8 cellular contexts compared by ENCODE assay signal in genomic region chr7:143288836-143289235, GRCh38. TPM values are rescaled to one million over a fixed set of nuclear protein-coding genes. Genes with fewer than 3 reads are reported as not detected.
A peak's percentile ranks its signal among the peaks of the same experiment; 100 is the strongest.
DNase-seq lines count a peak whose midpoint lies in the region; TF ChIP-seq lines count a peak whose summit lies in the region.

No MANE protein-coding gene starts in this region.

- H3K4me1 ChIP-seq in adipocyte (ENCODE audit: control insufficient read depth, insufficient read depth, low read length) = peaks cover 9% of the 10 kb centered on the region
- H3K4me1 ChIP-seq in tibial artery = peaks cover 0 to 30% (median 21%) of the 10 kb centered on the region in 4 donors

- H3K9me3 ChIP-seq in adipocyte (ENCODE audit: control insufficient read depth, low read length) = no peaks in the 10 kb centered on the region
- no peaks in the 10 kb centered on the region for H3K9me3 ChIP-seq in tibial artery

- intact Hi-C loops in CD14-positive monocyte (cut with micrococcal nuclease) = loop anchor here (2.0 to 10.0 kb wide), 3 partner anchors 47 to 86 kb away; no protein-coding TSS in a partner anchor
- intact Hi-C loops in tibial artery (cut with DNase I; ENCODE audit: low total_unique reads) = no loop called here

- peaks cover 19% of the 10 kb centered on the region for H3K36me3 ChIP-seq in adipocyte (ENCODE audit: control insufficient read depth, insufficient read depth, low read length, severe bottlenecking)
- peaks cover 17 to 26% (median 21%) of the 10 kb centered on the region in 3 donors for H3K36me3 ChIP-seq in tibial artery

- DNase-seq in CD14-positive monocyte (ENCODE audit: low spot score) (no peak), HCEC 1CT (peak; percentile 43), adipocyte (ENCODE audit: low read depth) (peak; percentile 68), left kidney (ENCODE audit: low read depth, low spot score) (peak; percentile 41), tibial artery (no peak), KG1 (lab: John Stamatoyannopoulos, UW) (no peak), NCI-H1417 (lab: John Stamatoyannopoulos, UW) (no peak), superior temporal gyrus (ENCODE audit: extremely low spot score) (no peak)

- H3K27ac ChIP-seq in tibial artery = peak overlapping the region; percentile 93 to 95

- TF ChIP-seq CTCF in CD14-positive monocyte (IDR thresholded peaks at IDR 0.05) (no peak), tibial artery (IDR thresholded peaks at IDR 0.05) (no peak)

- peak overlapping the region; percentile 80 to 88 (median 85) for H3K27ac Mint-ChIP-seq in CD14-positive monocyte

- no peaks in the 10 kb centered on the region for H3K27me3 ChIP-seq in adipocyte (replicated peaks; ENCODE audit: control insufficient read depth, insufficient read depth, low read length)
- H3K27me3 ChIP-seq in tibial artery = no peaks in the 10 kb centered on the region

- H3K27me3 Mint-ChIP-seq in CD14-positive monocyte (ENCODE audit: low read depth in 3 of 3) = peaks cover 0 to 3% (median 2%) of the 10 kb centered on the region in 3 donors

- H3K9me3 Mint-ChIP-seq in CD14-positive monocyte = peaks cover 0 to 2% (median 0%) of the 10 kb centered on the region in 7 donors

- peaks cover 44% of the 10 kb centered on the region for H3K4me1 Mint-ChIP-seq in CD14-positive monocyte

- H3K4me3 Mint-ChIP-seq in CD14-positive monocyte = peak overlapping the region; percentile 89 to 90

- peaks cover 20 to 30% of the 10 kb centered on the region in 2 donors for H3K36me3 Mint-ChIP-seq in CD14-positive monocyte

- peak overlapping the region; percentile 93 for H3K9ac ChIP-seq in adipocyte (ENCODE audit: low read length)

- H3K4me3 ChIP-seq in adipocyte (ENCODE audit: low read length) = peak overlapping the region; percentile 96
- H3K4me3 ChIP-seq in tibial artery = peak overlapping the region; percentile 92 to 96

RNA-seq across cellular contexts. Expression of gene CASP2, which starts 0.7 kb away (rescaled TPM):
- polyA plus RNA-seq in CD14-positive monocyte = 10 to 100 TPM in 1 of 2 donors, 1 to 10 TPM in 1; 7.9 to 12.2 TPM

RNA-seq across cellular contexts. Expression of gene TMEM139, which starts 4.1 kb away (rescaled TPM):
- not detected for polyA plus RNA-seq in CD14-positive monocyte

RNA-seq across cellular contexts. Expression of gene GSTK1, which starts 25.6 kb away (rescaled TPM):
- 100 to 1,000 TPM; 413 to 427 TPM for polyA plus RNA-seq in CD14-positive monocyte

RNA-seq across cellular contexts. Expression of gene CLCN1, which starts 27.1 kb away (rescaled TPM):
- under 1 TPM; 0.11 to 0.76 TPM for polyA plus RNA-seq in CD14-positive monocyte

Comparison
In these comparisons a context has a peak if more than half of its experiments do, and no peak if none do; other contexts are left out.
1. DNase-seq: peak in HCEC 1CT (single experiment), adipocyte (single experiment) and left kidney (single experiment); none in CD14-positive monocyte (single experiment), tibial artery (0 of 2), KG1 (single experiment), NCI-H1417 (0 of 3) and superior temporal gyrus (single experiment).